Comparison of ENCODE assay signal across 8 cellular contexts in the genomic region with DNA sequence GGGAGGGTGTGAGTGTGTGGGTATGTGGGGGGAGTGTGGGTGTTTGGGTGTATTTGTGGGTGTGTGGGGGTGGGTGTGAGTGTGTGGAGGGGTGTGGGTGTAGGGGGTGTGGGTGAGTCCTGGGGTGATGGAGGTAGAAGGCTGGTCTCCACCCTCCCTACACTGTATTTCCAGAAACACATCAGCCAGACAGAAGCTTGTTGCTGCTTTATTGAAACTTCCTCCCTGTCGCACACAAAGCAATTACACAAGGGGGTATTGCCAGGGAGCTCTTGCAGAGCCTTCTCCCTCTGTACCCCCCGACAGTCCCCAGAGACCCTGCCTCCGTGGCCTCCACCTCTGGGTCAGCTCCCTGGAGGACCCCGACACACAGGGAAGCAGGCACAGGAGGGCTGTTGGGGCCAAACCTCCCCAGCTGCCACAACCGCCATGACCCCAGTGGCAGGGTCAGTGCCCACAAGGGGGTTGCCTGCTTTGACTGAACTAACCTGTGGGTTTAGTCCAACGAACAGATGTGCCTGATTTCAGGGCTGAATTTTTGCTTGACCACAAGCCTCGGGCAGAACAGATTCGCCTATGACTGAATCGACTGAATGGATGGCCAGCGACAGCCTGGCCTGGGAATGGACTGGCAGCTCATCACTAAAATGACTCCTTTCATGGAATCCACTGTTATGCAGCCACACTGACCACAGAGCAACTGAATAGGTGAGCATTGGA. TPM values are rescaled to one million over a fixed set of nuclear protein-coding genes. Genes with fewer than 3 reads are reported as not detected.
DNase-seq lines count a peak whose midpoint lies in the region; ATAC-seq, FAIRE-seq and TF ChIP-seq lines count a peak whose summit lies in the region.

No MANE protein-coding gene starts in this region.

- H3K9ac ChIP-seq in HUES64 (ENCODE audit: low read depth, low read length): no peak overlapping the region

- no peak overlapping the region for H2AFZ ChIP-seq in osteoblast (ENCODE audit: low read length)

- DNase-seq in GM13976 (ENCODE audit: low spot score) (peak; percentile 77), osteoblast (ENCODE audit: insufficient read length, low spot score, missing footprints) (peak; percentile 74), WTC11 (ENCODE audit: low spot score) (no peak), small intestine (no peak)
- DNase-seq in activated naive CD8-positive, alpha-beta T cell treated with anti-CD3 and anti-CD28 coated beads, Interleukin-2, amount 50 U/mL, for 24 hours: no peak

- CTCF ChIA-PET in WTC11 (lab: Charles Lee): interaction anchor here (0.7 to 2.6 kb wide), 7 partner anchors 8 to 179 kb away, joined by 3 to 11 read pairs (median 5); a partner anchor contains a TSS

- H3K79me2 ChIP-seq in osteoblast (ENCODE audit: insufficient read depth, low read length): no peaks in the 10 kb centered on the region

- H3K9me3 Mint-ChIP-seq in activated naive CD8-positive, alpha-beta T cell treated with anti-CD3 and anti-CD28 coated beads, Interleukin-2, amount 50 U/mL, for 24 hours: no peaks in the 10 kb centered on the region
- H3K9me3 Mint-ChIP-seq in WTC11: no peaks in the 10 kb centered on the region

- peaks cover 20% of the 10 kb centered on the region for H3K4me1 ChIP-seq in HUES64 (ENCODE audit: insufficient read depth, low read length)
- H3K4me1 ChIP-seq in osteoblast (ENCODE audit: insufficient read depth, low read length): no peaks in the 10 kb centered on the region
- H3K4me1 ChIP-seq in small intestine (ENCODE audit: control insufficient read depth in 2 of 2, insufficient read depth in 1 of 2, low read depth in 1 of 2, low read length in 1 of 2): no peaks in the 10 kb centered on the region

- H3K4me1 Mint-ChIP-seq in activated naive CD8-positive, alpha-beta T cell treated with anti-CD3 and anti-CD28 coated beads, Interleukin-2, amount 50 U/mL, for 24 hours: peaks cover 47% of the 10 kb centered on the region
- peaks cover 22% of the 10 kb centered on the region for H3K4me1 Mint-ChIP-seq in WTC11

- H3K4me3 Mint-ChIP-seq in activated naive CD8-positive, alpha-beta T cell treated with anti-CD3 and anti-CD28 coated beads, Interleukin-2, amount 50 U/mL, for 24 hours: no peak overlapping the region
- no peak overlapping the region for H3K4me3 Mint-ChIP-seq in WTC11

- H3K36me3 ChIP-seq in HUES64 (ENCODE audit: insufficient read depth, low read length) (no peaks in the 10 kb centered on the region), osteoblast (ENCODE audit: insufficient read depth, low read length) (no peaks in the 10 kb centered on the region), small intestine (ENCODE audit: control insufficient read depth in 2 of 2, insufficient read depth in 2 of 2, low read length in 2 of 2) (no peaks in the 10 kb centered on the region)

- peak overlapping the region; percentile 24; the same call in 1 of the 2 replicates for H3K27ac ChIP-seq in HUES64 (ENCODE audit: low read depth, low read length)
- H3K27ac ChIP-seq in osteoblast (ENCODE audit: low read depth, low read length): no peak overlapping the region
- H3K27ac ChIP-seq in small intestine (ENCODE audit: low read depth in 1 of 2, low read length in 1 of 2): no peak overlapping the region

- FAIRE-seq in small intestine (lab: Jason Lieb, UNC): no peak

- peaks cover 41% of the 10 kb centered on the region for H3K36me3 Mint-ChIP-seq in activated naive CD8-positive, alpha-beta T cell treated with anti-CD3 and anti-CD28 coated beads, Interleukin-2, amount 50 U/mL, for 24 hours (ENCODE audit: low read depth)
- H3K36me3 Mint-ChIP-seq in WTC11: no peaks in the 10 kb centered on the region

- in situ Hi-C loops in GM13976 (cut with MboI; ENCODE audit: low sequenced_read_pairs, unreplicated experiment): loop anchor here (5.0 kb wide), 1 partner anchor 35 kb away; no protein-coding TSS in a partner anchor

- TF ChIP-seq CTCF in GM13976 (IDR thresholded peaks at IDR 0.05; ENCODE audit: borderline replicate concordance, control extremely low read depth, extremely low read depth, insufficient read depth, missing control alignments) (no peak), osteoblast (IDR thresholded peaks at IDR 0.05; ENCODE audit: extremely low read depth, low read depth, low read length) (no peak), WTC11 (IDR thresholded peaks at IDR 0.05) (no peak)

- no peak overlapping the region for H3K4me2 ChIP-seq in osteoblast (ENCODE audit: insufficient read depth, low read length)

- H3K4me3 ChIP-seq in HUES64 (ENCODE audit: low read length) (no peak overlapping the region), osteoblast (ENCODE audit: insufficient read depth, low read length) (no peak overlapping the region), small intestine (ENCODE audit: low read depth in 1 of 2, low read length in 2 of 2) (no peak overlapping the region)

- H3K27ac Mint-ChIP-seq in activated naive CD8-positive, alpha-beta T cell treated with anti-CD3 and anti-CD28 coated beads, Interleukin-2, amount 50 U/mL, for 24 hours: peak overlapping the region; percentile 80
- no peak overlapping the region for H3K27ac Mint-ChIP-seq in WTC11

- ATAC-seq in activated naive CD8-positive, alpha-beta T cell treated with anti-CD3 and anti-CD28 coated beads, Interleukin-2, amount 50 U/mL, for 24 hours: peak; percentile 29
- ATAC-seq in HG03521 (IDR thresholded peaks at IDR 0.05; ENCODE audit: unreplicated experiment) (no peak), WTC11 (no peak), HG03457 (IDR thresholded peaks at IDR 0.05; ENCODE audit: unreplicated experiment) (no peak)

- H3K9me3 ChIP-seq in HUES64 (ENCODE audit: insufficient read depth, low read depth, low read length) (no peaks in the 10 kb centered on the region), osteoblast (ENCODE audit: low read depth, low read length) (no peaks in the 10 kb centered on the region), small intestine (ENCODE audit: control insufficient read depth, low read depth) (no peaks in the 10 kb centered on the region)

- POLR2A ChIA-PET in WTC11 (lab: Charles Lee): no interaction called here

- H3K27me3 ChIP-seq in HUES64 (ENCODE audit: insufficient read depth, low read length) (no peaks in the 10 kb centered on the region), osteoblast (ENCODE audit: insufficient read depth, low read length) (no peaks in the 10 kb centered on the region), small intestine (ENCODE audit: control insufficient read depth in 2 of 2, insufficient read depth in 2 of 2, low read length in 2 of 2) (no peaks in the 10 kb centered on the region)

- 65% methylated on average over 10 of the region's 10 CpGs for WGBS in HUES64
- WGBS in small intestine, 3 donors: 72 to 84% (median 79%) methylated on average over 10 of the region's 10 CpGs

- no peaks in the 10 kb centered on the region for H3K27me3 Mint-ChIP-seq in activated naive CD8-positive, alpha-beta T cell treated with anti-CD3 and anti-CD28 coated beads, Interleukin-2, amount 50 U/mL, for 24 hours
- H3K27me3 Mint-ChIP-seq in WTC11 (ENCODE audit: low read depth): no peaks in the 10 kb centered on the region

- H4K20me1 ChIP-seq in osteoblast (ENCODE audit: insufficient read depth, low read length): no peaks in the 10 kb centered on the region

TF ChIP-seq in WTC11, 78 proteins besides CTCF, POLR2A, EP300 and RAD21 (continues in another document):
- TF ChIP-seq, protein P1, sequence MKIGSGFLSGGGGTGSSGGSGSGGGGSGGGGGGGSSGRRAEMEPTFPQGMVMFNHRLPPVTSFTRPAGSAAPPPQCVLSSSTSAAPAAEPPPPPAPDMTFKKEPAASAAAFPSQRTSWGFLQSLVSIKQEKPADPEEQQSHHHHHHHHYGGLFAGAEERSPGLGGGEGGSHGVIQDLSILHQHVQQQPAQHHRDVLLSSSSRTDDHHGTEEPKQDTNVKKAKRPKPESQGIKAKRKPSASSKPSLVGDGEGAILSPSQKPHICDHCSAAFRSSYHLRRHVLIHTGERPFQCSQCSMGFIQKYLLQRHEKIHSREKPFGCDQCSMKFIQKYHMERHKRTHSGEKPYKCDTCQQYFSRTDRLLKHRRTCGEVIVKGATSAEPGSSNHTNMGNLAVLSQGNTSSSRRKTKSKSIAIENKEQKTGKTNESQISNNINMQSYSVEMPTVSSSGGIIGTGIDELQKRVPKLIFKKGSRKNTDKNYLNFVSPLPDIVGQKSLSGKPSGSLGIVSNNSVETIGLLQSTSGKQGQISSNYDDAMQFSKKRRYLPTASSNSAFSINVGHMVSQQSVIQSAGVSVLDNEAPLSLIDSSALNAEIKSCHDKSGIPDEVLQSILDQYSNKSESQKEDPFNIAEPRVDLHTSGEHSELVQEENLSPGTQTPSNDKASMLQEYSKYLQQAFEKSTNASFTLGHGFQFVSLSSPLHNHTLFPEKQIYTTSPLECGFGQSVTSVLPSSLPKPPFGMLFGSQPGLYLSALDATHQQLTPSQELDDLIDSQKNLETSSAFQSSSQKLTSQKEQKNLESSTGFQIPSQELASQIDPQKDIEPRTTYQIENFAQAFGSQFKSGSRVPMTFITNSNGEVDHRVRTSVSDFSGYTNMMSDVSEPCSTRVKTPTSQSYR (CRISPR knock-in tag; IDR thresholded peaks at IDR 0.05): no peak
- no peak for TF ChIP-seq ZBTB21 (CRISPR knock-in tag; IDR thresholded peaks at IDR 0.05; ENCODE audit: borderline replicate concordance)
- no peak for TF ChIP-seq GABPB1 (CRISPR knock-in tag; IDR thresholded peaks at IDR 0.05)
- TF ChIP-seq GRHL2 (CRISPR knock-in tag; IDR thresholded peaks at IDR 0.05; ENCODE audit: insufficient replicate concordance, severe bottlenecking): no peak
- TF ChIP-seq ZNF232 (CRISPR knock-in tag; IDR thresholded peaks at IDR 0.05): no peak
- TF ChIP-seq MYBL2 (CRISPR knock-in tag; IDR thresholded peaks at IDR 0.05): no peak

RNA-seq across cellular contexts. Expression of a gene that starts 9.1 kb away (rescaled TPM):
- polyA plus RNA-seq in HUES64 (2013, experiment 1 of 2): not detected
- polyA plus RNA-seq in HUES64 (2013, experiment 2 of 2): not detected
- total RNA-seq in osteoblast: under 0.01 TPM in 1 of 2 replicates, not detected in the other
- total RNA-seq in WTC11 (2021): 0.16 to 0.25 TPM (median 0.24 TPM) in 3 replicates
- polyA plus RNA-seq in small intestine: under 1 TPM in 1 of 3 donors, not detected in 2; 0.03 TPM

RNA-seq across cellular contexts. Expression of a gene that starts 25.1 kb away (rescaled TPM):
- polyA plus RNA-seq in HUES64 (2013, experiment 1 of 2): 0.30 TPM
- polyA plus RNA-seq in HUES64 (2013, experiment 2 of 2): 0.70 TPM
- total RNA-seq in osteoblast (0.72 and 1.8 TPM in 2 replicates), WTC11 (2021) (1.3 to 1.5 TPM (median 1.3 TPM) in 3 replicates)
- polyA plus RNA-seq in small intestine: 10 to 100 TPM; 10.5 to 58.1 (median 50.0) TPM

Comparison
In these comparisons a context has a peak if more than half of its experiments do, and no peak if none do; other contexts are left out.
1. DNase-seq: peak in GM13976 (single experiment) and osteoblast (single experiment); none in activated naive CD8-positive, alpha-beta T cell treated with anti-CD3 and anti-CD28 coated beads, Interleukin-2, amount 50 U/mL, for 24 hours (single experiment), WTC11 (single experiment) and small intestine (single experiment).